In genomic region chr11:96061730-96062524, GRCh38 we compare ENCODE assay signal across 8 cellular contexts.
A peak's percentile ranks its signal among the peaks of the same experiment; 100 is the strongest.
DNase-seq lines count a peak whose midpoint lies in the region; ATAC-seq and TF ChIP-seq lines count a peak whose summit lies in the region.

No MANE protein-coding gene starts in this region.

- no peaks in the 10 kb centered on the region for H3K9me3 ChIP-seq in mucosa of descending colon
- no peaks in the 10 kb centered on the region for H3K9me3 ChIP-seq in Karpas-422 (ENCODE audit: low read length)

- H3K27ac ChIP-seq in Karpas-422 (ENCODE audit: low read length) = no peak overlapping the region

- H3K4me3 ChIP-seq in mucosa of descending colon = no peak overlapping the region
- no peak overlapping the region for H3K4me3 ChIP-seq in Karpas-422 (ENCODE audit: low read length)

- H3K4me1 ChIP-seq in mucosa of descending colon (ENCODE audit: low read depth) = no peaks in the 10 kb centered on the region
- H3K4me1 ChIP-seq in Karpas-422 (ENCODE audit: low read length) = no peaks in the 10 kb centered on the region

- H3K9me3 Mint-ChIP-seq in activated CD4-positive, alpha-beta T cell treated with anti-CD3 and anti-CD28 coated beads, Interleukin-2, amount 10 ng/mL, durations not matched to agents 24 days and 14 days = peaks cover 5% of the 10 kb centered on the region

- intact Hi-C loops in activated CD4-positive, alpha-beta T cell treated with anti-CD3 and anti-CD28 coated beads, Interleukin-2, amount 10 ng/mL, durations not matched to agents 24 days and 14 days (cut with micrococcal nuclease) = loop anchor here (1.0 to 5.0 kb wide), 5 partner anchors 50 to 276 kb away; no protein-coding TSS in a partner anchor
- intact Hi-C loops in mucosa of descending colon (cut with DNase I, micrococcal nuclease) = no loop called here

- no peaks in the 10 kb centered on the region for H3K79me2 ChIP-seq in Karpas-422 (ENCODE audit: low read length)

- peak; percentile 70 for DNase-seq in activated CD4-positive, alpha-beta T cell treated with anti-CD3 and anti-CD28 coated beads, Interleukin-2, amount 10 ng/mL, durations not matched to agents 24 days and 14 days
- DNase-seq in mucosa of descending colon (no peak), globus pallidus (ENCODE audit: low spot score) (no peak), Karpas-422 (no peak)

- H3K4me3 Mint-ChIP-seq in activated CD4-positive, alpha-beta T cell treated with anti-CD3 and anti-CD28 coated beads, Interleukin-2, amount 10 ng/mL, durations not matched to agents 24 days and 14 days = peak overlapping the region; percentile 11

- no peaks in the 10 kb centered on the region; the same call in 1 of the 2 replicates for H3K27me3 ChIP-seq in Karpas-422 (ENCODE audit: low read length)

- H3K36me3 Mint-ChIP-seq in activated CD4-positive, alpha-beta T cell treated with anti-CD3 and anti-CD28 coated beads, Interleukin-2, amount 10 ng/mL, durations not matched to agents 24 days and 14 days (ENCODE audit: low read depth) = peaks cover 22% of the 10 kb centered on the region

- TF ChIP-seq CTCF in mucosa of descending colon (IDR thresholded peaks at IDR 0.05) = no peak

- H3K4me1 Mint-ChIP-seq in activated CD4-positive, alpha-beta T cell treated with anti-CD3 and anti-CD28 coated beads, Interleukin-2, amount 10 ng/mL, durations not matched to agents 24 days and 14 days = peaks cover 42% of the 10 kb centered on the region

- H3K27ac Mint-ChIP-seq in activated CD4-positive, alpha-beta T cell treated with anti-CD3 and anti-CD28 coated beads, Interleukin-2, amount 10 ng/mL, durations not matched to agents 24 days and 14 days = peak overlapping the region; percentile 86

- no peaks in the 10 kb centered on the region for H3K9me2 ChIP-seq in Karpas-422 (replicated peaks; ENCODE audit: insufficient read depth, low read length)

- ATAC-seq in GM18861 (IDR thresholded peaks at IDR 0.05; ENCODE audit: unreplicated experiment) = peak; percentile 92
- ATAC-seq in HG02642 (IDR thresholded peaks at IDR 0.05; ENCODE audit: poor library complexity, unreplicated experiment) = peak; percentile 71
- ATAC-seq in mucosa of descending colon = peak; percentile 36
- ATAC-seq in GM19455 (IDR thresholded peaks at IDR 0.05; ENCODE audit: unreplicated experiment) = no peak
- ATAC-seq in HG03025 (IDR thresholded peaks at IDR 0.05; ENCODE audit: low FRiP score, unreplicated experiment) = no peak

- no peaks in the 10 kb centered on the region for H3K27me3 Mint-ChIP-seq in activated CD4-positive, alpha-beta T cell treated with anti-CD3 and anti-CD28 coated beads, Interleukin-2, amount 10 ng/mL, durations not matched to agents 24 days and 14 days

- H3K4me2 ChIP-seq in Karpas-422 (ENCODE audit: low read depth, low read length, poor library complexity, severe bottlenecking) = no peak overlapping the region

- no peak overlapping the region for H2AFZ ChIP-seq in Karpas-422 (ENCODE audit: low read length)

- H3K9ac ChIP-seq in Karpas-422 (ENCODE audit: low read length) = no peak overlapping the region

- no peaks in the 10 kb centered on the region for H4K20me1 ChIP-seq in Karpas-422 (ENCODE audit: insufficient read depth, low read depth, low read length)

- H3K36me3 ChIP-seq in mucosa of descending colon (ENCODE audit: low read depth) = no peaks in the 10 kb centered on the region
- H3K36me3 ChIP-seq in Karpas-422 (ENCODE audit: insufficient read depth, low read length) = no peaks in the 10 kb centered on the region

Comparison
In these comparisons a context has a peak if more than half of its experiments do, and no peak if none do; other contexts are left out.
1. ATAC-seq: peak in GM18861 (single experiment), HG02642 (single experiment) and mucosa of descending colon (single experiment); none in GM19455 (single experiment) and HG03025 (single experiment).